8 cellular contexts compared by ENCODE assay signal in the genomic region with DNA sequence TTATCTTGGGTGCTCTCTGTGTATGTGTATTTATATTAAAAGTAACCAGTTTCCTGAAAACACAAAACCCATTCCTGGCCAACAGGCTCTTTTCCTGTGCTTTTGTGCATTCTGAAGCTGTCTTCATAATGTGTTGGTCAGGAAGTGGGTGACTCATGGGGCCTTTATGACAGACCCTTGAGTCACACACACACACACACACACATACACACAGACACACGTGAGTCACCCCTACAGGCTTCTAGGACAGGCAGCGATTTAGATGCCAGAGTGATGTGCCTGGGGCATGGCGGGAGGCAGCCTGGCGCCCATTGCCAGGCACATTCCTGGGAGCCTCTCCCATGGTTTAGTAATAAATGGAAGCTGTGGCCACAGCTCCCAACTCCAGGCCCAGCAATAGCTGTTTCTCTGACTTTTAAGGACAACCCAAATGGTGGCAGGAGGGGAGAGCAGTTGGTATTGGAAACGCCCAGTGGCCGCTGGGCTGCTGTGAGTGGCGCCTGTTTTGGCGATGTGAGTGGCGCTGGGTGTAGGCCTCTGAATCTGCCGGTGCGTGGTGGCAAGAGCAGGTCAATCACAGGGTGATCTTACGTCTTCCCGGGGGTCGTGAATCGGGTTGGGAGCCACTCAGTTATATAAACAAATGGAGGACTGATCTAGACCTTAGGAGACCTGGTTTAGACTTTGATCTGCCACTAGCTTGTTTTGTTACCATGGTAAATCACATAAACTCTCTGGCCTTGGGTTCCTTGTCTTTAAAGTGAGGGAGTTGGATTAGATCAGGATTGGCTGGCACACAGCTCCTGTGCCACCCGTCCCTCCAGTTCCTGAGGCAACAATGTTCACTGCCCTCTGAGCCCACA.
DNase-seq lines count a peak whose midpoint lies in the region; ATAC-seq lines count a peak whose summit lies in the region.

No MANE protein-coding gene starts in this region.

- intact Hi-C loops in left ventricle myocardium superior (cut with micrococcal nuclease) = no loop called here

- ATAC-seq in left ventricle myocardium superior = peak; percentile 75
- ATAC-seq in HG02973 (IDR thresholded peaks at IDR 0.05; ENCODE audit: unreplicated experiment) = no peak

- DNase-seq in Daoy (ENCODE audit: low read depth) (peak; percentile 97), NOMO-1 treated with DMSO at 0.1 percent for 48 hours (lab: John Stamatoyannopoulos, UW; ENCODE audit: unreplicated experiment) (peak; percentile 89), left ventricle myocardium superior (no peak), GM19238 (ENCODE audit: insufficient read length, low spot score) (no peak), NCI-H446 (lab: John Stamatoyannopoulos, UW) (no peak)
- DNase-seq in activated naive CD4-positive, alpha-beta T cell treated with Interleukin-2 at 50 U/mL for 16 hours = peak; percentile 63
- DNase-seq in stimulated activated CD4-positive, alpha-beta T cell treated with anti-CD3 and anti-CD28 coated beads, Interleukin-1b, Interleukin-23, amount 100 ng/mL, for 4 hours (ENCODE audit: low read depth in 2 of 2) = peak; percentile 35 to 65

Comparison
In these comparisons a context has a peak if more than half of its experiments do, and no peak if none do; other contexts are left out.
1. DNase-seq: peak in Daoy (single experiment), NOMO-1 treated with DMSO at 0.1 percent for 48 hours (single experiment), activated naive CD4-positive, alpha-beta T cell treated with Interleukin-2 at 50 U/mL for 16 hours (single experiment) and stimulated activated CD4-positive, alpha-beta T cell treated with anti-CD3 and anti-CD28 coated beads, Interleukin-1b, Interleukin-23, amount 100 ng/mL, for 4 hours (2 of 2); none in left ventricle myocardium superior (single experiment), GM19238 (single experiment) and NCI-H446 (0 of 2).